Comparison of ENCODE assay signal across 1 cellular context in the genomic region with DNA sequence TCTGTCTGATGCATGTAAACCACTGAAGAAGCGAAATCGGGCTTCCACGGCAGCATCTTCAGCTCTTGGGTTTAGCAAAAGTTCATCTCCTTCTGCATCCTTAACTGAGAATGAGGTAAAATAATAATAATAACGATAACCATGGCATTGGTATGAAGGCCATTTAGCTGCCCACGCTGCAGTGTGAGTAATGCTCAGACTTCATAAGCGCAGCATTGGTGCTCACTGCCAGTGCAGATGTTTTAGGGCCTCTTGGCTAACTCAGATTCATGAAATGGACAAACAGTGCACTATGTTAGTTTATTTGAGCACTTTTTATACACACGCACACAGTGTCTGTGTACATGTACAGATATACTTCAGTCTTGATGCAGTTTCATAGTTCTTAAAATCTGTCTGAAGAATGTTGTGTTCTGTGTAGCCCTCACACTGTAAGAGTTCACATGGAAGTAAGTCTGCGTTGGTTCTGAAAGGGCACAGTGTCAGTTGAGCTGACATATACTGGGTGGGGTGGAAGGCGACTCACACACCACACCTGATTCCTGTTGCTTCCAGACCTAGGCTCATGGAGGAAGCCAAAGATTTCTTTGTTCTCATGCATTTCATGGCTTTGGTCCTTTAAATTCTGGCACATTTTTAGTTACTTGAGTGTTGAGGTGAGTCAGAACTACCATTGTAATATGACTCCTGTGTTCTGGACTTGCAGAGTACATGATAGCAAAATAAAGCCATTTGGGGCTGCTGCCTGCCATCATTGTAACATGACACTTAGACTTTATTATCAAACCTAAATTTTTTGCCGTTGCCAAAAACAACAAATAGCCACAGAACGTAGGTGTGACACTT.
TF ChIP-seq lines count a peak whose summit lies in the region.

No MANE protein-coding gene starts in this region.

TF ChIP-seq in HEK293, 187 proteins besides CTCF, POLR2A, EP300 and RAD21 (continued from another document and continues in another):
- TF ChIP-seq, protein P1, sequence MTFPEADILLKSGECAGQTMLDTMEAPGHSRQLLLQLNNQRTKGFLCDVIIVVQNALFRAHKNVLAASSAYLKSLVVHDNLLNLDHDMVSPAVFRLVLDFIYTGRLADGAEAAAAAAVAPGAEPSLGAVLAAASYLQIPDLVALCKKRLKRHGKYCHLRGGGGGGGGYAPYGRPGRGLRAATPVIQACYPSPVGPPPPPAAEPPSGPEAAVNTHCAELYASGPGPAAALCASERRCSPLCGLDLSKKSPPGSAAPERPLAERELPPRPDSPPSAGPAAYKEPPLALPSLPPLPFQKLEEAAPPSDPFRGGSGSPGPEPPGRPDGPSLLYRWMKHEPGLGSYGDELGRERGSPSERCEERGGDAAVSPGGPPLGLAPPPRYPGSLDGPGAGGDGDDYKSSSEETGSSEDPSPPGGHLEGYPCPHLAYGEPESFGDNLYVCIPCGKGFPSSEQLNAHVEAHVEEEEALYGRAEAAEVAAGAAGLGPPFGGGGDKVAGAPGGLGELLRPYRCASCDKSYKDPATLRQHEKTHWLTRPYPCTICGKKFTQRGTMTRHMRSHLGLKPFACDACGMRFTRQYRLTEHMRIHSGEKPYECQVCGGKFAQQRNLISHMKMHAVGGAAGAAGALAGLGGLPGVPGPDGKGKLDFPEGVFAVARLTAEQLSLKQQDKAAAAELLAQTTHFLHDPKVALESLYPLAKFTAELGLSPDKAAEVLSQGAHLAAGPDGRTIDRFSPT (tag by site-specific recombination; IDR thresholded peaks at IDR 0.05): peak; percentile 51; the same call in 1 of the 2 replicates
- TF ChIP-seq ZNF837 (tag by site-specific recombination; IDR thresholded peaks at IDR 0.05) (no peak), ZNF2 (tag by site-specific recombination; IDR thresholded peaks at IDR 0.05) (no peak), EGR2 (tag by site-specific recombination; IDR thresholded peaks at IDR 0.05; ENCODE audit: low read depth) (no peak), OSR2 (tag by site-specific recombination; IDR thresholded peaks at IDR 0.05) (peak; percentile 42; the same call in 1 of the 2 replicates), ZNF416 (tag by site-specific recombination; IDR thresholded peaks at IDR 0.05) (no peak), YY1 (tag by site-specific recombination; IDR thresholded peaks at IDR 0.05) (no peak), ZNF394 (tag by site-specific recombination; IDR thresholded peaks at IDR 0.05; ENCODE audit: borderline replicate concordance) (peak; percentile 11; the same call in 1 of the 2 replicates), TCF7L2 (IDR thresholded peaks at IDR 0.05; ENCODE audit: borderline replicate concordance, low read depth, low read length) (no peak), ZNF624 (tag by site-specific recombination; IDR thresholded peaks at IDR 0.05) (no peak), ZNF16 (tag by site-specific recombination; IDR thresholded peaks at IDR 0.05; ENCODE audit: low read depth) (no peak), GLIS2 (tag by site-specific recombination; IDR thresholded peaks at IDR 0.05) (no peak), FEZF1 (tag by site-specific recombination; IDR thresholded peaks at IDR 0.05) (peak; percentile 69), ZFP37 (tag by site-specific recombination; IDR thresholded peaks at IDR 0.05) (no peak), HOXA7 (CRISPR knock-in tag; IDR thresholded peaks at IDR 0.05; ENCODE audit: borderline replicate concordance) (no peak), ZNF707 (tag by site-specific recombination; IDR thresholded peaks at IDR 0.05) (no peak), ZNF155 (tag by site-specific recombination; IDR thresholded peaks at IDR 0.05) (no peak), ZNF211 (tag by site-specific recombination; IDR thresholded peaks at IDR 0.05; ENCODE audit: low read depth) (no peak), ZNF558 (tag by site-specific recombination; IDR thresholded peaks at IDR 0.05) (peak; percentile 42; the same call in 1 of the 2 replicates), ZNF529 (tag by site-specific recombination; IDR thresholded peaks at IDR 0.05; ENCODE audit: insufficient replicate concordance) (no peak), ZNF350 (tag by site-specific recombination; IDR thresholded peaks at IDR 0.05) (no peak), SETDB1 (IDR thresholded peaks at IDR 0.05; ENCODE audit: insufficient read length, low read length) (no peak), ZBTB7A (tag by site-specific recombination; IDR thresholded peaks at IDR 0.05; ENCODE audit: low read depth) (no peak), ZNF202 (tag by site-specific recombination; IDR thresholded peaks at IDR 0.05; ENCODE audit: borderline replicate concordance) (no peak), ZNF521 (tag by site-specific recombination; IDR thresholded peaks at IDR 0.05) (no peak), HOXC10 (CRISPR knock-in tag; IDR thresholded peaks at IDR 0.05) (no peak), ZNF112 (tag by site-specific recombination; IDR thresholded peaks at IDR 0.05) (no peak), ZBTB11 (tag by site-specific recombination; conservative IDR thresholded peaks at IDR 0.05; ENCODE audit: low read depth) (no peak), SP2 (tag by site-specific recombination; IDR thresholded peaks at IDR 0.05) (no peak), ZNF239 (tag by site-specific recombination; IDR thresholded peaks at IDR 0.05) (no peak), OVOL3 (tag by site-specific recombination; IDR thresholded peaks at IDR 0.05) (no peak), ZNF76 (tag by site-specific recombination; IDR thresholded peaks at IDR 0.05; ENCODE audit: borderline replicate concordance, low read depth) (no peak), ZNF324 (tag by site-specific recombination; IDR thresholded peaks at IDR 0.05) (no peak), KLF7 (tag by site-specific recombination; IDR thresholded peaks at IDR 0.05; ENCODE audit: borderline replicate concordance) (no peak), ZNF670 (tag by site-specific recombination; IDR thresholded peaks at IDR 0.05; ENCODE audit: low read depth) (no peak), ZNF214 (tag by site-specific recombination; IDR thresholded peaks at IDR 0.05; ENCODE audit: borderline replicate concordance) (no peak), ZNF433 (tag by site-specific recombination; IDR thresholded peaks at IDR 0.05; ENCODE audit: low read depth) (no peak), ZNF266 (tag by site-specific recombination; IDR thresholded peaks at IDR 0.05; ENCODE audit: low read depth) (no peak), ZNF302 (tag by site-specific recombination; IDR thresholded peaks at IDR 0.05; ENCODE audit: low read depth) (no peak), SP3 (tag by site-specific recombination; IDR thresholded peaks at IDR 0.05) (no peak), ZNF626 (tag by site-specific recombination; IDR thresholded peaks at IDR 0.05) (no peak), WT1 (tag by site-specific recombination; IDR thresholded peaks at IDR 0.05) (no peak), ZNF791 (tag by site-specific recombination; IDR thresholded peaks at IDR 0.05) (no peak), ZNF660 (tag by site-specific recombination; IDR thresholded peaks at IDR 0.05) (peak; percentile 59), ZSCAN23 (tag by site-specific recombination; IDR thresholded peaks at IDR 0.05) (no peak), ZIC2 (tag by site-specific recombination; IDR thresholded peaks at IDR 0.05) (no peak), ZNF391 (tag by site-specific recombination; IDR thresholded peaks at IDR 0.05; ENCODE audit: borderline replicate concordance, low read depth) (no peak), ZNF560 (tag by site-specific recombination; IDR thresholded peaks at IDR 0.05; ENCODE audit: borderline replicate concordance) (no peak), ZNF362 (tag by site-specific recombination; IDR thresholded peaks at IDR 0.05) (no peak)
- TF ChIP-seq, protein P2, sequence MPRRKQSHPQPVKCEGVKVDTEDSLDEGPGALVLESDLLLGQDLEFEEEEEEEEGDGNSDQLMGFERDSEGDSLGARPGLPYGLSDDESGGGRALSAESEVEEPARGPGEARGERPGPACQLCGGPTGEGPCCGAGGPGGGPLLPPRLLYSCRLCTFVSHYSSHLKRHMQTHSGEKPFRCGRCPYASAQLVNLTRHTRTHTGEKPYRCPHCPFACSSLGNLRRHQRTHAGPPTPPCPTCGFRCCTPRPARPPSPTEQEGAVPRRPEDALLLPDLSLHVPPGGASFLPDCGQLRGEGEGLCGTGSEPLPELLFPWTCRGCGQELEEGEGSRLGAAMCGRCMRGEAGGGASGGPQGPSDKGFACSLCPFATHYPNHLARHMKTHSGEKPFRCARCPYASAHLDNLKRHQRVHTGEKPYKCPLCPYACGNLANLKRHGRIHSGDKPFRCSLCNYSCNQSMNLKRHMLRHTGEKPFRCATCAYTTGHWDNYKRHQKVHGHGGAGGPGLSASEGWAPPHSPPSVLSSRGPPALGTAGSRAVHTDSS (tag by site-specific recombination; IDR thresholded peaks at IDR 0.05): no peak
- TF ChIP-seq, protein P3, sequence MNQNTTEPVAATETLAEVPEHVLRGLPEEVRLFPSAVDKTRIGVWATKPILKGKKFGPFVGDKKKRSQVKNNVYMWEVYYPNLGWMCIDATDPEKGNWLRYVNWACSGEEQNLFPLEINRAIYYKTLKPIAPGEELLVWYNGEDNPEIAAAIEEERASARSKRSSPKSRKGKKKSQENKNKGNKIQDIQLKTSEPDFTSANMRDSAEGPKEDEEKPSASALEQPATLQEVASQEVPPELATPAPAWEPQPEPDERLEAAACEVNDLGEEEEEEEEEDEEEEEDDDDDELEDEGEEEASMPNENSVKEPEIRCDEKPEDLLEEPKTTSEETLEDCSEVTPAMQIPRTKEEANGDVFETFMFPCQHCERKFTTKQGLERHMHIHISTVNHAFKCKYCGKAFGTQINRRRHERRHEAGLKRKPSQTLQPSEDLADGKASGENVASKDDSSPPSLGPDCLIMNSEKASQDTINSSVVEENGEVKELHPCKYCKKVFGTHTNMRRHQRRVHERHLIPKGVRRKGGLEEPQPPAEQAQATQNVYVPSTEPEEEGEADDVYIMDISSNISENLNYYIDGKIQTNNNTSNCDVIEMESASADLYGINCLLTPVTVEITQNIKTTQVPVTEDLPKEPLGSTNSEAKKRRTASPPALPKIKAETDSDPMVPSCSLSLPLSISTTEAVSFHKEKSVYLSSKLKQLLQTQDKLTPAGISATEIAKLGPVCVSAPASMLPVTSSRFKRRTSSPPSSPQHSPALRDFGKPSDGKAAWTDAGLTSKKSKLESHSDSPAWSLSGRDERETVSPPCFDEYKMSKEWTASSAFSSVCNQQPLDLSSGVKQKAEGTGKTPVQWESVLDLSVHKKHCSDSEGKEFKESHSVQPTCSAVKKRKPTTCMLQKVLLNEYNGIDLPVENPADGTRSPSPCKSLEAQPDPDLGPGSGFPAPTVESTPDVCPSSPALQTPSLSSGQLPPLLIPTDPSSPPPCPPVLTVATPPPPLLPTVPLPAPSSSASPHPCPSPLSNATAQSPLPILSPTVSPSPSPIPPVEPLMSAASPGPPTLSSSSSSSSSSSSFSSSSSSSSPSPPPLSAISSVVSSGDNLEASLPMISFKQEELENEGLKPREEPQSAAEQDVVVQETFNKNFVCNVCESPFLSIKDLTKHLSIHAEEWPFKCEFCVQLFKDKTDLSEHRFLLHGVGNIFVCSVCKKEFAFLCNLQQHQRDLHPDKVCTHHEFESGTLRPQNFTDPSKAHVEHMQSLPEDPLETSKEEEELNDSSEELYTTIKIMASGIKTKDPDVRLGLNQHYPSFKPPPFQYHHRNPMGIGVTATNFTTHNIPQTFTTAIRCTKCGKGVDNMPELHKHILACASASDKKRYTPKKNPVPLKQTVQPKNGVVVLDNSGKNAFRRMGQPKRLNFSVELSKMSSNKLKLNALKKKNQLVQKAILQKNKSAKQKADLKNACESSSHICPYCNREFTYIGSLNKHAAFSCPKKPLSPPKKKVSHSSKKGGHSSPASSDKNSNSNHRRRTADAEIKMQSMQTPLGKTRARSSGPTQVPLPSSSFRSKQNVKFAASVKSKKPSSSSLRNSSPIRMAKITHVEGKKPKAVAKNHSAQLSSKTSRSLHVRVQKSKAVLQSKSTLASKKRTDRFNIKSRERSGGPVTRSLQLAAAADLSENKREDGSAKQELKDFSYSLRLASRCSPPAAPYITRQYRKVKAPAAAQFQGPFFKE (tag by site-specific recombination; IDR thresholded peaks at IDR 0.05; ENCODE audit: borderline replicate concordance): no peak
